In genomic region chr16:6016530-6017184, GRCh38 we compare ENCODE assay signal across 12 cellular contexts.
DNase-seq lines count a peak whose midpoint lies in the region; ATAC-seq, FAIRE-seq and TF ChIP-seq lines count a peak whose summit lies in the region.
"Had no signal": no experiment of that assay in that cellular context is flagged by ENCODE, and none has a peak within 500 bp of the region (broad histone marks: within the 10 kb centered on the region; RNA-seq: fewer than 3 reads in every experiment).

No MANE protein-coding gene starts in this region.

- no peaks in the 10 kb centered on the region for H3F3A ChIP-seq in neural cell (ENCODE audit: insufficient read depth, low read length, poor library complexity, severe bottlenecking)

- no peaks in the 10 kb centered on the region for H4K20me1 ChIP-seq in neural cell (ENCODE audit: insufficient read depth)

- H3K79me2 ChIP-seq in neural cell (replicated peaks; ENCODE audit: insufficient read depth, low read length) = peaks cover 34% of the 10 kb centered on the region

- no peak overlapping the region for H2AFZ ChIP-seq in neural cell (ENCODE audit: low read depth, low read length)

- intact Hi-C loops in prostate gland (cut with DNase I) = loop anchor here (10.0 kb wide), 1 partner anchor 628 kb away; no protein-coding TSS in a partner anchor

- H3K9me3 ChIP-seq in neural cell (ENCODE audit: low read length) = no peaks in the 10 kb centered on the region
- no peaks in the 10 kb centered on the region for H3K9me3 ChIP-seq in T-helper 17 cell (ENCODE audit: control insufficient read depth, low read length, poor library complexity, severe bottlenecking)
- peaks cover 0 to 13% of the 10 kb centered on the region in 2 donors for H3K9me3 ChIP-seq in right atrium auricular region
- H3K9me3 ChIP-seq in prostate gland = no peaks in the 10 kb centered on the region
- H3K9me3 ChIP-seq: neutrophil had no signal

- DNase-seq in GM20000 (ENCODE audit: low spot score) (peak; percentile 26), NCI-H1694 (lab: John Stamatoyannopoulos, UW) (peak; percentile 6), bronchial epithelial cell (ENCODE audit: low read depth) (peak; percentile 28), T-helper 17 cell (no peak), right atrium auricular region (ENCODE audit: low spot score) (no peak), prostate gland (ENCODE audit: low spot score) (no peak)
- DNase-seq: activated CD4-positive, alpha-beta T cell treated with anti-CD3 and anti-CD28 coated beads for 36 hours; effector CD4-positive, alpha-beta T cell had no signal

- no peaks in the 10 kb centered on the region for H3K9me2 ChIP-seq in neural cell (ENCODE audit: insufficient read depth, low read length)

- H3K27ac ChIP-seq in neural cell (ENCODE audit: low read length) (no peak overlapping the region), right atrium auricular region (no peak overlapping the region), prostate gland (no peak overlapping the region)
- H3K27ac ChIP-seq: neutrophil had no signal

- no peak overlapping the region for H3K9ac ChIP-seq in neural cell (ENCODE audit: low read length)

- TF ChIP-seq CTCF in GM20000 (IDR thresholded peaks at IDR 0.05; ENCODE audit: extremely low read depth, missing control alignments) = no peak
- TF ChIP-seq CTCF in bronchial epithelial cell (IDR thresholded peaks at IDR 0.05; ENCODE audit: insufficient read depth, low read length, severe bottlenecking) = peak; percentile 22
- peak; percentile 76 for TF ChIP-seq CTCF in neural cell (IDR thresholded peaks at IDR 0.05; ENCODE audit: poor library complexity, severe bottlenecking)
- TF ChIP-seq CTCF in right atrium auricular region (IDR thresholded peaks at IDR 0.05) = peak in 1 of 2 donors; percentile 12
- peak in 2 of 4 experiments; percentile 13 to 30 for TF ChIP-seq CTCF in prostate gland (IDR thresholded peaks at IDR 0.05)

- no peak overlapping the region for H3K27ac Mint-ChIP-seq in T-helper 17 cell
- H3K27ac Mint-ChIP-seq: activated CD4-positive, alpha-beta T cell treated with anti-CD3 and anti-CD28 coated beads for 36 hours; stimulated activated naive CD8-positive, alpha-beta T cell treated with anti-CD3 and anti-CD28 coated beads, Interleukin-15, Interleukin-2, amounts not matched to agents 100 ng/mL and 50 ng/mL, for 24 hours had no signal

- no peak for TF ChIP-seq EP300 in neural cell (conservative IDR thresholded peaks at IDR 0.05; ENCODE audit: poor library complexity, severe bottlenecking)

- WGBS in prostate gland = 20% methylated on average over 2 of the region's 2 CpGs

- no peak overlapping the region for H3K4me3 ChIP-seq in bronchial epithelial cell (ENCODE audit: low read depth, low read length)
- no peak overlapping the region for H3K4me3 ChIP-seq in neural cell (ENCODE audit: low read length)
- H3K4me3 ChIP-seq in right atrium auricular region = no peak overlapping the region
- no peak overlapping the region for H3K4me3 ChIP-seq in prostate gland

- H3K4me2 ChIP-seq in neural cell (ENCODE audit: low read length) = no peak overlapping the region

- no peaks in the 10 kb centered on the region for H3K4me1 Mint-ChIP-seq in T-helper 17 cell
- H3K4me1 Mint-ChIP-seq: activated CD4-positive, alpha-beta T cell treated with anti-CD3 and anti-CD28 coated beads for 36 hours had no signal

- H3K4me3 Mint-ChIP-seq in T-helper 17 cell = no peak overlapping the region
- H3K4me3 Mint-ChIP-seq: activated CD4-positive, alpha-beta T cell treated with anti-CD3 and anti-CD28 coated beads for 36 hours; stimulated activated naive CD8-positive, alpha-beta T cell treated with anti-CD3 and anti-CD28 coated beads, Interleukin-15, Interleukin-2, amounts not matched to agents 100 ng/mL and 50 ng/mL, for 24 hours had no signal

- H3K27me3 ChIP-seq in bronchial epithelial cell (ENCODE audit: control insufficient read depth, insufficient read depth, low read length) (peaks cover 2% of the 10 kb centered on the region), neural cell (ENCODE audit: insufficient read depth, low read depth, low read length) (no peaks in the 10 kb centered on the region), right atrium auricular region (peaks cover 0 to 9% of the 10 kb centered on the region in 2 donors), prostate gland (replicated peaks; ENCODE audit: insufficient read depth) (peaks cover 13% of the 10 kb centered on the region)

- H3K4me1 ChIP-seq in right atrium auricular region (peaks cover 0 to 11% of the 10 kb centered on the region in 2 donors), prostate gland (replicated peaks) (no peaks in the 10 kb centered on the region)

- TF ChIP-seq POLR2A in prostate gland (IDR thresholded peaks at IDR 0.05) = no peak

- H3K36me3 Mint-ChIP-seq in T-helper 17 cell (ENCODE audit: low read depth) = no peaks in the 10 kb centered on the region

- peaks cover 5% of the 10 kb centered on the region for H3K27me3 Mint-ChIP-seq in T-helper 17 cell

- H3K36me3 ChIP-seq in bronchial epithelial cell (ENCODE audit: control insufficient read depth, insufficient read depth, low read length) (no peaks in the 10 kb centered on the region), neural cell (ENCODE audit: insufficient read depth, low read length) (no peaks in the 10 kb centered on the region), right atrium auricular region (no peaks in the 10 kb centered on the region), prostate gland (no peaks in the 10 kb centered on the region)
- H3K36me3 ChIP-seq: neutrophil had no signal

- no peak for ATAC-seq in T-helper 17 cell
- ATAC-seq in HG03196 (IDR thresholded peaks at IDR 0.05; ENCODE audit: unreplicated experiment) = no peak
- ATAC-seq: activated CD4-positive, alpha-beta T cell treated with anti-CD3 and anti-CD28 coated beads for 36 hours had no signal

- peak; percentile 76 for TF ChIP-seq RAD21 in neural cell (conservative IDR thresholded peaks at IDR 0.05)

- FAIRE-seq in bronchial epithelial cell (lab: Jason Lieb, UNC) = no peak

TF ChIP-seq in neural cell, 6 proteins besides CTCF, POLR2A, EP300 and RAD21:
- TF ChIP-seq SMC3 (conservative IDR thresholded peaks at IDR 0.05; ENCODE audit: poor library complexity) (peak; percentile 76), MXI1 (conservative IDR thresholded peaks at IDR 0.05; ENCODE audit: poor library complexity, severe bottlenecking) (no peak)

Comparison
In these comparisons a context has a peak if more than half of its experiments do, and no peak if none do; other contexts are left out.
1. DNase-seq: peak in GM20000 (single experiment), NCI-H1694 (single experiment) and bronchial epithelial cell (single experiment); none in T-helper 17 cell (0 of 3), right atrium auricular region (single experiment) and prostate gland (single experiment).